Comparison of ENCODE assay signal across 1 cellular context in genomic region chr6:33183071-33183683, GRCh38.
TF ChIP-seq lines count a peak whose summit lies in the region.

No MANE protein-coding gene starts in this region.

TF ChIP-seq in HCT116, 20 proteins besides CTCF, POLR2A, EP300 and RAD21:
- TF ChIP-seq EZH2 (IDR thresholded peaks at IDR 0.05), result no peak
- TF ChIP-seq POLR2AphosphoS5 (IDR thresholded peaks at IDR 0.05; ENCODE audit: low read depth, low read length), result no peak
- no peak for TF ChIP-seq CBX3 (IDR thresholded peaks at IDR 0.05; ENCODE audit: low read depth)
- TF ChIP-seq, protein P1, sequence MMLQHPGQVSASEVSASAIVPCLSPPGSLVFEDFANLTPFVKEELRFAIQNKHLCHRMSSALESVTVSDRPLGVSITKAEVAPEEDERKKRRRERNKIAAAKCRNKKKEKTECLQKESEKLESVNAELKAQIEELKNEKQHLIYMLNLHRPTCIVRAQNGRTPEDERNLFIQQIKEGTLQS (IDR thresholded peaks at IDR 0.05), result no peak
- TF ChIP-seq MAX (IDR thresholded peaks at IDR 0.05), result no peak
- no peak for TF ChIP-seq JUND (IDR thresholded peaks at IDR 0.05)
- TF ChIP-seq ZFX (IDR thresholded peaks at IDR 0.05), result no peak
- TF ChIP-seq, protein P2, sequence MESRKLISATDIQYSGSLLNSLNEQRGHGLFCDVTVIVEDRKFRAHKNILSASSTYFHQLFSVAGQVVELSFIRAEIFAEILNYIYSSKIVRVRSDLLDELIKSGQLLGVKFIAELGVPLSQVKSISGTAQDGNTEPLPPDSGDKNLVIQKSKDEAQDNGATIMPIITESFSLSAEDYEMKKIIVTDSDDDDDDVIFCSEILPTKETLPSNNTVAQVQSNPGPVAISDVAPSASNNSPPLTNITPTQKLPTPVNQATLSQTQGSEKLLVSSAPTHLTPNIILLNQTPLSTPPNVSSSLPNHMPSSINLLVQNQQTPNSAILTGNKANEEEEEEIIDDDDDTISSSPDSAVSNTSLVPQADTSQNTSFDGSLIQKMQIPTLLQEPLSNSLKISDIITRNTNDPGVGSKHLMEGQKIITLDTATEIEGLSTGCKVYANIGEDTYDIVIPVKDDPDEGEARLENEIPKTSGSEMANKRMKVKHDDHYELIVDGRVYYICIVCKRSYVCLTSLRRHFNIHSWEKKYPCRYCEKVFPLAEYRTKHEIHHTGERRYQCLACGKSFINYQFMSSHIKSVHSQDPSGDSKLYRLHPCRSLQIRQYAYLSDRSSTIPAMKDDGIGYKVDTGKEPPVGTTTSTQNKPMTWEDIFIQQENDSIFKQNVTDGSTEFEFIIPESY (IDR thresholded peaks at IDR 0.05; ENCODE audit: extremely low read depth, insufficient replicate concordance, low read length), result no peak
- TF ChIP-seq YY1 (IDR thresholded peaks at IDR 0.05; ENCODE audit: extremely low read depth, insufficient replicate concordance, low read depth, low read length), result no peak
- TF ChIP-seq ZNF274 (IDR thresholded peaks at IDR 0.05; ENCODE audit: low read depth, low read length), result no peak
- TF ChIP-seq CEBPB (IDR thresholded peaks at IDR 0.05; ENCODE audit: low read depth), result no peak
- no peak for TF ChIP-seq EZH2phosphoT487 (IDR thresholded peaks at IDR 0.05; ENCODE audit: borderline replicate concordance)
- no peak for TF ChIP-seq REST (IDR thresholded peaks at IDR 0.05; ENCODE audit: low read depth)
- TF ChIP-seq TCF7L2 (IDR thresholded peaks at IDR 0.05; ENCODE audit: borderline replicate concordance, extremely low read depth, insufficient read depth, insufficient read length), result no peak
- no peak for TF ChIP-seq SIN3A (IDR thresholded peaks at IDR 0.05; ENCODE audit: low read depth)
- TF ChIP-seq SRF (IDR thresholded peaks at IDR 0.05; ENCODE audit: low read depth), result no peak
- TF ChIP-seq SP1 (IDR thresholded peaks at IDR 0.05; ENCODE audit: low read depth), result no peak
- no peak for TF ChIP-seq FOSL1 (IDR thresholded peaks at IDR 0.05; ENCODE audit: low read depth)
- TF ChIP-seq ELF1 (IDR thresholded peaks at IDR 0.05; ENCODE audit: borderline replicate concordance, low read depth), result no peak; the same call in 1 of the 2 replicates
